Comparison of ENCODE assay signal across 26 cellular contexts in genomic region chr16:66337434-66338188, GRCh38. TPM values are rescaled to one million over a fixed set of nuclear protein-coding genes. Genes with fewer than 3 reads are reported as not detected.
"Had no signal": no experiment of that assay in that cellular context is flagged by ENCODE, and none has a peak within 500 bp of the region (broad histone marks: within the 10 kb centered on the region; RNA-seq: fewer than 3 reads in every experiment).

No MANE protein-coding gene starts in this region.

- H3K36me3 ChIP-seq: heart left ventricle, pancreas, tibial nerve had no signal

- H3K4me3 ChIP-seq: dorsolateral prefrontal cortex, heart left ventricle, lung, pancreas, psoas muscle, tibial nerve had no signal

- DNase-seq: activated CD4-positive, alpha-beta T cell treated with anti-CD3 and anti-CD28 coated beads for 4 hours; activated CD4-positive, alpha-beta T cell treated with anti-CD3 and anti-CD28 coated beads, Interleukin-2, amount 50 U/mL, for 4 hours; activated naive CD4-positive, alpha-beta T cell; activated T-cell treated with anti-CD3 and anti-CD28 coated beads for 4 hours; activated T-cell treated with anti-CD3 and anti-CD28 coated beads, Interleukin-2, amount 50 U/mL, for 72 hours; anterior cingulate cortex; dorsolateral prefrontal cortex; effector memory CD8-positive, alpha-beta T cell; foreskin keratinocyte; heart left ventricle; mesendoderm; nucleus accumbens; pancreas; psoas muscle; stimulated activated CD4-positive, alpha-beta T cell treated with anti-CD3 and anti-CD28 coated beads, Interleukin-2, amount 100 ng/mL, for 48 hours; stimulated activated naive CD4-positive, alpha-beta T cell treated with Interleukin-2 at 50 U/mL for 16 hours had no signal

- H3K4me1 ChIP-seq: foreskin keratinocyte, pancreas, psoas muscle had no signal

- ATAC-seq: activated naive CD4-positive, alpha-beta T cell treated with anti-CD3 and anti-CD28 coated beads, Interleukin-2, amount 50 U/mL, for 72 hours; activated T-cell treated with anti-CD3 and anti-CD28 coated beads, Interleukin-2, amount 50 U/mL, for 72 hours; effector memory CD8-positive, alpha-beta T cell; foreskin keratinocyte; left lobe of liver; pancreas; psoas muscle had no signal

- H3K27ac ChIP-seq: foreskin keratinocyte, heart left ventricle, pancreas, psoas muscle, tibial nerve, VCaP had no signal

- H3K27me3 ChIP-seq: pancreas, tibial nerve had no signal

- H3K9me3 ChIP-seq: pancreas, psoas muscle had no signal

RNA-seq across cellular contexts. Expression of gene CDH5, which starts 28.9 kb away (rescaled TPM):
- total RNA-seq: activated naive CD4-positive, alpha-beta T cell treated with anti-CD3 and anti-CD28 coated beads, Interleukin-2, amount 50 U/mL, for 72 hours; activated T-cell treated with anti-CD3 and anti-CD28 coated beads, Interleukin-2, amount 50 U/mL, for 72 hours; bronchial epithelial cell; fibroblast of lung; myocyte; T-helper 1 cell treated with Interleukin-12 subunit alpha and Interleukin-12 subunit beta and Interleukin-4 antibody, amounts not matched to agents 30 ng/mL and 1 ng/mL, for 36 hours had no signal
- polyA plus RNA-seq: foreskin keratinocyte, neural cell had no signal
